Comparison of ENCODE assay signal across 1 cellular context in genomic region chrX:97790850-97791249, GRCh38.
TF ChIP-seq lines count a peak whose summit lies in the region.

No MANE protein-coding gene starts in this region.

TF ChIP-seq in GM12878, 131 proteins besides CTCF, POLR2A, EP300 and RAD21 (continued from another document):
- TF ChIP-seq PRDM15 (CRISPR knock-in tag; IDR thresholded peaks at IDR 0.05) (no peak), ZBTB11 (CRISPR knock-in tag; IDR thresholded peaks at IDR 0.05) (no peak), E4F1 (IDR thresholded peaks at IDR 0.05; ENCODE audit: borderline replicate concordance, partially characterized antibody) (no peak), TAF1 (IDR thresholded peaks at IDR 0.05; ENCODE audit: borderline replicate concordance, low read depth, low read length) (no peak), ZNF274 (IDR thresholded peaks at IDR 0.05; ENCODE audit: insufficient read depth, insufficient read length) (no peak)
- TF ChIP-seq, protein P1, sequence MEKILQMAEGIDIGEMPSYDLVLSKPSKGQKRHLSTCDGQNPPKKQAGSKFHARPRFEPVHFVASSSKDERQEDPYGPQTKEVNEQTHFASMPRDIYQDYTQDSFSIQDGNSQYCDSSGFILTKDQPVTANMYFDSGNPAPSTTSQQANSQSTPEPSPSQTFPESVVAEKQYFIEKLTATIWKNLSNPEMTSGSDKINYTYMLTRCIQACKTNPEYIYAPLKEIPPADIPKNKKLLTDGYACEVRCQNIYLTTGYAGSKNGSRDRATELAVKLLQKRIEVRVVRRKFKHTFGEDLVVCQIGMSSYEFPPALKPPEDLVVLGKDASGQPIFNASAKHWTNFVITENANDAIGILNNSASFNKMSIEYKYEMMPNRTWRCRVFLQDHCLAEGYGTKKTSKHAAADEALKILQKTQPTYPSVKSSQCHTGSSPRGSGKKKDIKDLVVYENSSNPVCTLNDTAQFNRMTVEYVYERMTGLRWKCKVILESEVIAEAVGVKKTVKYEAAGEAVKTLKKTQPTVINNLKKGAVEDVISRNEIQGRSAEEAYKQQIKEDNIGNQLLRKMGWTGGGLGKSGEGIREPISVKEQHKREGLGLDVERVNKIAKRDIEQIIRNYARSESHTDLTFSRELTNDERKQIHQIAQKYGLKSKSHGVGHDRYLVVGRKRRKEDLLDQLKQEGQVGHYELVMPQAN (conservative IDR thresholded peaks at IDR 0.05) = no peak
